1 cellular context compared by ENCODE assay signal in genomic region chr3:179589143-179589542, GRCh38.
TF ChIP-seq lines count a peak whose summit lies in the region.

No MANE protein-coding gene starts in this region.

TF ChIP-seq in endothelial cell of umbilical vein, 7 proteins besides CTCF, POLR2A, EP300 and RAD21 (continued from another document):
- TF ChIP-seq MYC (IDR thresholded peaks at IDR 0.05; ENCODE audit: low read depth, low read length): no peak
TF ChIP-seq in endothelial cell of umbilical vein: peak in this region for 0.
